Comparison of ENCODE assay signal across 8 cellular contexts in the genomic region with DNA sequence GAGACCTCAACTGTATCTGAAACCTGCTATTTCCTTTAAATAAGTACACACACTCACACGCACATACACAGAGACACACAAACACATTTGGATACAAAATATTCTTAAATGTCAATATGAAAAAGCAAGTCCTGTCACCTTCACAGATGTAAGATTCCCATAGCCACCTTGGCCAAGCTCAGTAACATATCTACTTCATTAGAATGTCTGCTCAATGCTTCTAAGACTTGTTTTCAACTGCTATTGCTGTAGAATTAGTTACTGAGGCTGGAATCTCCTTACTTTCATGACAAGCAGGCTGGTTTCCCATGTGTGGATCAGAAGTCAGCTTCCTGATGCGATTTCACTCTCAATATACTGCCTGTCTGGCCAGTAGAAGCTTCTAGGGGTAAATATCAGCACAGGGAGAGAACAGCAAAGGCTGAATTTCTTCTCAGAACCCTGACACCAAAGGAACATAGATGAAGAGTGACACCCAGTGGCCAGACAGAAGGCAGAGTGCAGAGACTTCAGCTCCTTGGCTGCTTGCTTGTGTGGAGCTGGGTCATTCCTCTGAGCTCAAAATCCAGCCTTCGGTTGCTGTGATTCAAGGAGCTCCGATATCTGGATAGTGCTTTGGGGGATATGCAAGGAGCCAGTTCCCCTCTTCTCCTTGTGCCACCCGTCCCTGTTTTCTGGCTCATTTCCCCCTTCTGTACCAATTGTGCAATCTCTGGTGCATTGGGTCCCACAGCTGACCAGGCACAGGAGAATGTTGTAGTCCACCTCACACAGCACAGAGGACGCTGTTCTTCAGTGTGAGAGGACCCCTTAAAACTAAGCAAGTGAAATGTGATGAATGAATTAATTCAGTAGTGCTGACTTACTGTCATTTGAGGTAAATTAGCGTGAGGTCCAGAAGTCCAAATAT. TPM values are rescaled to one million over a fixed set of nuclear protein-coding genes. Genes with fewer than 3 reads are reported as not detected.
DNase-seq lines count a peak whose midpoint lies in the region; ATAC-seq, FAIRE-seq and TF ChIP-seq lines count a peak whose summit lies in the region.

No MANE protein-coding gene starts in this region.

- TF ChIP-seq POLR2A in endothelial cell of umbilical vein (IDR thresholded peaks at IDR 0.05; ENCODE audit: low read depth, low read length) (no peak), suprapubic skin (IDR thresholded peaks at IDR 0.05) (no peak)

- H3K4me1 ChIP-seq in endothelial cell of umbilical vein (ENCODE audit: control insufficient read depth, extremely low read depth, insufficient read depth, low read length) = peaks cover 6% of the 10 kb centered on the region
- H3K4me1 ChIP-seq in suprapubic skin = peaks cover 9% of the 10 kb centered on the region

- peaks cover 13% of the 10 kb centered on the region for H3K27me3 Mint-ChIP-seq in activated CD4-positive, alpha-beta T cell treated with anti-CD3 and anti-CD28 coated beads, Interleukin-2, amount 10 ng/mL, durations not matched to agents 7 days and 5 days

- FAIRE-seq in endothelial cell of umbilical vein (lab: Jason Lieb, UNC) = peak; percentile 95

- H3K4me1 Mint-ChIP-seq in activated CD4-positive, alpha-beta T cell treated with anti-CD3 and anti-CD28 coated beads, Interleukin-2, amount 10 ng/mL, durations not matched to agents 7 days and 5 days = peaks cover 7% of the 10 kb centered on the region

- no peaks in the 10 kb centered on the region for H3K36me3 Mint-ChIP-seq in activated CD4-positive, alpha-beta T cell treated with anti-CD3 and anti-CD28 coated beads, Interleukin-2, amount 10 ng/mL, durations not matched to agents 7 days and 5 days (ENCODE audit: low read depth)

- H3K27me3 ChIP-seq in AG04450 (ENCODE audit: control insufficient read depth, insufficient read depth, low read length) (no peaks in the 10 kb centered on the region), endothelial cell of umbilical vein (ENCODE audit: control insufficient read depth in 2 of 2, insufficient read depth in 2 of 2, low read length in 2 of 2) (no peaks in the 10 kb centered on the region), suprapubic skin (no peaks in the 10 kb centered on the region)

- no TSS peak for BruUV-seq in endothelial cell of umbilical vein (replicated peaks; lab: Mats Ljungman, UMichigan)

- no peak overlapping the region for H3K27ac ChIP-seq in AG04450 (ENCODE audit: low read depth, low read length)
- H3K27ac ChIP-seq in endothelial cell of umbilical vein (ENCODE audit: insufficient read depth, low read depth, low read length) = no peak overlapping the region
- H3K27ac ChIP-seq in suprapubic skin = no peak overlapping the region

- no peak overlapping the region for H3K4me3 Mint-ChIP-seq in activated CD4-positive, alpha-beta T cell treated with anti-CD3 and anti-CD28 coated beads, Interleukin-2, amount 10 ng/mL, durations not matched to agents 7 days and 5 days

- no peaks in the 10 kb centered on the region for H3K9me3 Mint-ChIP-seq in activated CD4-positive, alpha-beta T cell treated with anti-CD3 and anti-CD28 coated beads, Interleukin-2, amount 10 ng/mL, durations not matched to agents 7 days and 5 days

- H3K4me3 ChIP-seq in AG04450 (ENCODE audit: low read depth, low read length) (no peak overlapping the region), GM12875 (ENCODE audit: low read depth, low read length) (no peak overlapping the region), endothelial cell of umbilical vein (replicated peaks in 1 of 3; ENCODE audit: insufficient read depth in 1 of 3, low read depth in 1 of 3, low read length in 3 of 3) (no peak overlapping the region), suprapubic skin (no peak overlapping the region)

- DNase-seq in AG04450 (ENCODE audit: low read depth, low spot score) = peak; percentile 69
- DNase-seq in NCI-H2227 treated with DMSO at 0.1 percent for 48 hours (lab: John Stamatoyannopoulos, UW) = peak; percentile 7
- peak; percentile 56 for DNase-seq in activated CD4-positive, alpha-beta T cell treated with anti-CD3 and anti-CD28 coated beads, Interleukin-2, amount 10 ng/mL, durations not matched to agents 7 days and 5 days
- DNase-seq in endothelial cell of umbilical vein (ENCODE audit: low read depth, low spot score) = peak; percentile 88
- DNase-seq in middle frontal gyrus (ENCODE audit: extremely low spot score, low spot score) = peak; percentile 68
- DNase-seq in suprapubic skin (ENCODE audit: low spot score in 2 of 2) = no peak

- no peaks in the 10 kb centered on the region for H3K36me3 ChIP-seq in endothelial cell of umbilical vein (ENCODE audit: control insufficient read depth in 2 of 2, extremely low read depth in 1 of 2, insufficient read depth in 2 of 2, low read length in 2 of 2)
- no peaks in the 10 kb centered on the region for H3K36me3 ChIP-seq in suprapubic skin

- H3K4me2 ChIP-seq in endothelial cell of umbilical vein (ENCODE audit: insufficient read depth, low read length) = no peak overlapping the region

- H3K9me3 ChIP-seq in AG04450 (ENCODE audit: control insufficient read depth, insufficient read depth, low read length) (no peaks in the 10 kb centered on the region), endothelial cell of umbilical vein (replicated peaks; ENCODE audit: control insufficient read depth, insufficient read depth, low read length) (no peaks in the 10 kb centered on the region), suprapubic skin (no peaks in the 10 kb centered on the region)

- 39% methylated on average over 7 of the region's 7 CpGs for WGBS in suprapubic skin

- no peaks in the 10 kb centered on the region for H3K9me1 ChIP-seq in endothelial cell of umbilical vein (replicated peaks; ENCODE audit: control insufficient read depth, extremely low read depth, insufficient read depth, low read length)

- peak; percentile 66 for ATAC-seq in HG02938 (IDR thresholded peaks at IDR 0.05; ENCODE audit: unreplicated experiment)

- H2AFZ ChIP-seq in endothelial cell of umbilical vein (ENCODE audit: low read depth, low read length) = peak overlapping the region; percentile 91

- H3K79me2 ChIP-seq in endothelial cell of umbilical vein (ENCODE audit: control insufficient read depth, insufficient read depth, low read length) = no peaks in the 10 kb centered on the region

- TF ChIP-seq CTCF in AG04450 (IDR thresholded peaks at IDR 0.05; ENCODE audit: low read depth, low read length) (peak; percentile 87), GM12875 (IDR thresholded peaks at IDR 0.05; ENCODE audit: borderline replicate concordance, insufficient read depth, low read depth, low read length) (peak; percentile 71), endothelial cell of umbilical vein (IDR thresholded peaks at IDR 0.05; ENCODE audit: extremely low read depth in 1 of 2, insufficient read depth in 1 of 2, low read depth in 1 of 2, low read length in 2 of 2) (peak; percentile 83 to 88), suprapubic skin (IDR thresholded peaks at IDR 0.05) (peak; percentile 36 to 58)

- intact Hi-C loops in endothelial cell of umbilical vein (cut with micrococcal nuclease) = loop anchor here (1.0 to 5.0 kb wide), 12 partner anchors 52 to 935 kb away; no protein-coding TSS in a partner anchor

- POLR2A ChIA-PET in AG04450 (lab: Yijun Ruan, JAX) = interaction anchor here (0.6 to 0.8 kb wide), 2 partner anchors 384 to 727 kb away, joined by 3 to 8 read pairs; no protein-coding TSS in a partner anchor
- POLR2A ChIA-PET in activated CD4-positive, alpha-beta T cell treated with anti-CD3 and anti-CD28 coated beads, Interleukin-2, amount 10 ng/mL, durations not matched to agents 7 days and 5 days (lab: Charles Lee) = no interaction called here
- POLR2A ChIA-PET in endothelial cell of umbilical vein (lab: Charles Lee) = interaction anchor here (0.8 to 1.0 kb wide), 2 partner anchors 78 to 288 kb away, joined by 3 to 4 read pairs; a partner anchor contains a TSS

- CTCF ChIA-PET in AG04450 (lab: Charles Lee) (interaction anchor here (0.6 to 19.4 kb wide), 84 partner anchors 8 to 939 kb away, joined by 3 to 750 read pairs (median 5); a partner anchor contains a TSS), endothelial cell of umbilical vein (lab: Charles Lee) (interaction anchor here (0.6 to 5.1 kb wide), 91 partner anchors 10 to 671 kb away, joined by 3 to 368 read pairs (median 5); a partner anchor contains a TSS)
- CTCF ChIA-PET in activated CD4-positive, alpha-beta T cell treated with anti-CD3 and anti-CD28 coated beads, Interleukin-2, amount 10 ng/mL, durations not matched to agents 7 days and 5 days (lab: Charles Lee) = interaction anchor here (0.7 to 1.3 kb wide), 11 partner anchors 15 to 385 kb away, joined by 3 to 4 read pairs (median 3); no protein-coding TSS in a partner anchor

- dilution Hi-C loops in endothelial cell of umbilical vein (cut with MboI; ENCODE audit: extremely low pct_ligation_motif_present, low sequenced_read_pairs) = loop anchor here (25.0 kb wide), 1 partner anchor 377 kb away; no protein-coding TSS in a partner anchor

- no peak overlapping the region for H3K9ac ChIP-seq in endothelial cell of umbilical vein (replicated peaks; ENCODE audit: extremely low read depth, insufficient read depth, low read length)

- H3K27ac Mint-ChIP-seq in activated CD4-positive, alpha-beta T cell treated with anti-CD3 and anti-CD28 coated beads, Interleukin-2, amount 10 ng/mL, durations not matched to agents 7 days and 5 days = no peak overlapping the region

- no peaks in the 10 kb centered on the region for H4K20me1 ChIP-seq in endothelial cell of umbilical vein (replicated peaks; ENCODE audit: control insufficient read depth, extremely low read depth, insufficient read depth, low read length)

- no peak for TF ChIP-seq EP300 in suprapubic skin (IDR thresholded peaks at IDR 0.05)

RNA-seq across cellular contexts. Expression of a gene that starts 26.6 kb away (rescaled TPM):
- polyA plus RNA-seq in AG04450 (2011; rRNA removed) = 52.6 and 60.6 TPM in 2 replicates
- polyA minus RNA-seq in AG04450 (2011; rRNA and poly(A)+ RNA removed) = 90.4 and 128 TPM in 2 replicates
- total RNA-seq in activated CD4-positive, alpha-beta T cell treated with anti-CD3 and anti-CD28 coated beads, Interleukin-2, amount 10 ng/mL, durations not matched to agents 7 days and 5 days = not detected
- total RNA-seq in endothelial cell of umbilical vein = 25.7 and 42.1 TPM in 2 replicates
- 14.9 and 16.7 TPM in 2 replicates for polyA plus RNA-seq in endothelial cell of umbilical vein
- polyA plus RNA-seq in endothelial cell of umbilical vein (2011; cell fraction: cytosol; rRNA removed) = 18.4 and 19.1 TPM in 2 replicates
- 50.3 and 58.4 TPM in 2 replicates for polyA plus RNA-seq in endothelial cell of umbilical vein (2011; cell fraction: nucleus; rRNA removed)
- 26.0 and 29.4 TPM in 2 replicates for polyA plus RNA-seq in endothelial cell of umbilical vein (2012)
- polyA minus RNA-seq in endothelial cell of umbilical vein = 33.8 and 34.6 TPM in 2 replicates
- polyA minus RNA-seq in endothelial cell of umbilical vein (2011; cell fraction: cytosol; rRNA and poly(A)+ RNA removed) = 0.31 TPM
- polyA minus RNA-seq in endothelial cell of umbilical vein (2011; cell fraction: nucleus; rRNA and poly(A)+ RNA removed) = 29.8 and 34.3 TPM in 2 replicates
- total RNA-seq in suprapubic skin = 10 to 100 TPM in 2 of 4 donors, 1 to 10 TPM in 2; 4.7 to 22.6 (median 13.4) TPM

RNA-seq across cellular contexts. Expression of a gene that starts 51.8 kb away (rescaled TPM):
- polyA plus RNA-seq in AG04450 (2011; rRNA removed) = 1.3 and 1.6 TPM in 2 replicates
- polyA minus RNA-seq in AG04450 (2011; rRNA and poly(A)+ RNA removed) = 3.2 and 3.5 TPM in 2 replicates
- total RNA-seq in activated CD4-positive, alpha-beta T cell treated with anti-CD3 and anti-CD28 coated beads, Interleukin-2, amount 10 ng/mL, durations not matched to agents 7 days and 5 days = not detected
- total RNA-seq in endothelial cell of umbilical vein = 3.3 and 4.3 TPM in 2 replicates
- 0.81 and 0.91 TPM in 2 replicates for polyA plus RNA-seq in endothelial cell of umbilical vein
- 0.80 and 0.86 TPM in 2 replicates for polyA plus RNA-seq in endothelial cell of umbilical vein (2011; cell fraction: cytosol; rRNA removed)
- polyA plus RNA-seq in endothelial cell of umbilical vein (2011; cell fraction: nucleus; rRNA removed) = 3.6 and 4.3 TPM in 2 replicates
- polyA plus RNA-seq in endothelial cell of umbilical vein (2012) = 0.38 and 0.75 TPM in 2 replicates
- polyA minus RNA-seq in endothelial cell of umbilical vein = 2.9 and 3.1 TPM in 2 replicates
- 1.5 TPM for polyA minus RNA-seq in endothelial cell of umbilical vein (2011; cell fraction: cytosol; rRNA and poly(A)+ RNA removed)
- 2.5 and 4.5 TPM in 2 replicates for polyA minus RNA-seq in endothelial cell of umbilical vein (2011; cell fraction: nucleus; rRNA and poly(A)+ RNA removed)
- total RNA-seq in suprapubic skin = 1 to 10 TPM; 1.9 to 8.2 (median 5.2) TPM

Comparison
In these comparisons a context has a peak if more than half of its experiments do, and no peak if none do; other contexts are left out.
1. DNase-seq: peak in AG04450 (single experiment), NCI-H2227 treated with DMSO at 0.1 percent for 48 hours (single experiment), activated CD4-positive, alpha-beta T cell treated with anti-CD3 and anti-CD28 coated beads, Interleukin-2, amount 10 ng/mL, durations not matched to agents 7 days and 5 days (single experiment), endothelial cell of umbilical vein (single experiment) and middle frontal gyrus (single experiment); none in suprapubic skin (0 of 2).
2. RNA of a gene that starts 26.6 kb away (total RNA-seq): 25.7 to 42.1 TPM in endothelial cell of umbilical vein and 4.7 to 22.6 TPM in suprapubic skin; not detected in activated CD4-positive, alpha-beta T cell treated with anti-CD3 and anti-CD28 coated beads, Interleukin-2, amount 10 ng/mL, durations not matched to agents 7 days and 5 days; every median in the first group is over 4 times any median in the second.
3. Peak in every context shown above with its lines, with median percentiles within 50 percentile points of each other: CTCF ChIP-seq.